In the genomic region with DNA sequence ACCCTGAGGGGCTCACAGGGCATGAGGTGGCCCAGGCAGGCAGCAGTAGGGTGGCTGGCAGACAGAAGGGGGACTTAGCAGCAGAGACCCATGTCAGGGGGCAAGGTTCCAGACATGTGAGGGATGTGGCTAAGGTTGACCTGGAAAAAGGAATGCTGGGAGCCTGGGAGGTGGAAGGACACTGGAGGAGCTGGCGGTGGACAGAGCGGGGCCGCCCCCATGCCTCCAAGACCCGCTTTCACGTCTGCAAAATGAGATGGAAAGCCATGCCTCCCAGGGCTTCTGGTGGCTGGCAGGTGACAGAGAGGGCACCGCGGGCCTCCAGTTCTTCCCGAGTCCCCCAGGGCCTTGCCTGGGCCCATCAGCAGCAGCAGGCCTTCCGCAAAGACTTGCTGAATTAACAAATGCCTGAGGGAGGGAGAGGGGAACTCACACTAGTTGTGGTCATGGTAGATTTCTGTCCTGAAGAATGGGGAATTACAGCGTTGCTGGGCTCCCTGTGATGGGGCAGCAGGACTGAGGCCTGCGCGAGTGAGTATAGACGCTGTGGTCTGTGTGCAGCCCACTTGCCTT, we compare ENCODE assay signal across 24 cellular contexts. TPM values are rescaled to one million over a fixed set of nuclear protein-coding genes. Genes with fewer than 3 reads are reported as not detected.
DNase-seq lines count a peak whose midpoint lies in the region; TF ChIP-seq lines count a peak whose summit lies in the region.
"Had no signal": no experiment of that assay in that cellular context is flagged by ENCODE, and none has a peak within 500 bp of the region (broad histone marks: within the 10 kb centered on the region; RNA-seq: fewer than 3 reads in every experiment).

No MANE protein-coding gene starts in this region.

- H3K4me1 Mint-ChIP-seq in nephron progenitor cell = peaks cover 10% of the 10 kb centered on the region
- H3K4me1 Mint-ChIP-seq in CD8-positive, alpha-beta memory T cell = peaks cover 27 to 31% (median 28%) of the 10 kb centered on the region in 3 donors

- no peaks in the 10 kb centered on the region for H3K36me3 ChIP-seq in BLaER1
- no peaks in the 10 kb centered on the region for H3K36me3 ChIP-seq in CD8-positive, alpha-beta memory T cell (ENCODE audit: insufficient read depth, low read length)

- no peak overlapping the region for H3K4me3 Mint-ChIP-seq in nephron progenitor cell
- no peak overlapping the region for H3K4me3 Mint-ChIP-seq in CD8-positive, alpha-beta memory T cell
- H3K4me3 Mint-ChIP-seq: CD8-positive, alpha-beta T cell had no signal

- no peaks in the 10 kb centered on the region for H3K36me3 Mint-ChIP-seq in nephron progenitor cell (ENCODE audit: low read depth)
- H3K36me3 Mint-ChIP-seq in CD8-positive, alpha-beta memory T cell = no peaks in the 10 kb centered on the region
- H3K36me3 Mint-ChIP-seq: CD8-positive, alpha-beta T cell had no signal

- peaks cover 16% of the 10 kb centered on the region for H3K4me1 ChIP-seq in BLaER1
- H3K4me1 ChIP-seq in CD8-positive, alpha-beta memory T cell (ENCODE audit: insufficient read depth, low read length) = peaks cover 14% of the 10 kb centered on the region

- peaks cover 16% of the 10 kb centered on the region for H3K27me3 Mint-ChIP-seq in nephron progenitor cell (ENCODE audit: low read depth, poor library complexity)
- no peaks in the 10 kb centered on the region for H3K27me3 Mint-ChIP-seq in CD8-positive, alpha-beta memory T cell

- no peak overlapping the region for H3K9ac ChIP-seq in BLaER1

- H3K9me3 ChIP-seq in BLaER1 = no peaks in the 10 kb centered on the region
- H3K9me3 ChIP-seq in CD8-positive, alpha-beta memory T cell (ENCODE audit: low read length) = no peaks in the 10 kb centered on the region

- POLR2A ChIA-PET in CD8-positive, alpha-beta memory T cell (lab: Charles Lee) = interaction anchor here (0.5 kb wide), 1 partner anchor 1766 kb away, joined by 3 read pairs; no protein-coding TSS in a partner anchor

- H3K27ac ChIP-seq in BLaER1 (peak overlapping the region; percentile 6; the same call in 1 of the 2 replicates), cingulate gyrus (ENCODE audit: low read depth, low read length) (peak overlapping the region; percentile 63), temporal lobe (ENCODE audit: low read depth, low read length) (peak overlapping the region; percentile 69)
- H3K27ac ChIP-seq in CD8-positive, alpha-beta memory T cell (ENCODE audit: low read depth, low read length) = no peak overlapping the region
- H3K27ac ChIP-seq: RWPE1 had no signal

- CTCF ChIA-PET in CD8-positive, alpha-beta memory T cell (lab: Charles Lee) = no interaction called here

- H3K27ac Mint-ChIP-seq in nephron progenitor cell = peak overlapping the region; percentile 16
- peak overlapping the region in 3 of 8 donors; percentile 17 to 50 (median 46) for H3K27ac Mint-ChIP-seq in CD8-positive, alpha-beta memory T cell
- H3K27ac Mint-ChIP-seq: CD8-positive, alpha-beta T cell had no signal

- H3K9me3 Mint-ChIP-seq in nephron progenitor cell = no peaks in the 10 kb centered on the region
- H3K9me3 Mint-ChIP-seq in CD8-positive, alpha-beta memory T cell = no peaks in the 10 kb centered on the region
- H3K9me3 Mint-ChIP-seq: CD8-positive, alpha-beta T cell had no signal

- no peaks in the 10 kb centered on the region for H3K27me3 ChIP-seq in BLaER1
- H3K27me3 ChIP-seq in CD8-positive, alpha-beta memory T cell (ENCODE audit: insufficient read depth, low read length, poor library complexity, severe bottlenecking) = no peaks in the 10 kb centered on the region

- H3K4me3 ChIP-seq in BLaER1 = no peak overlapping the region
- H3K4me3 ChIP-seq in CD8-positive, alpha-beta memory T cell (ENCODE audit: low read length) = no peak overlapping the region

- no peak for TF ChIP-seq CTCF in nephron progenitor cell (IDR thresholded peaks at IDR 0.05)

- no peaks in the 10 kb centered on the region for H4K20me1 ChIP-seq in BLaER1

- no peak for DNase-seq in nephron progenitor cell
- DNase-seq in cerebellar cortex (ENCODE audit: low spot score) = no peak
- DNase-seq in CD8-positive, alpha-beta memory T cell = no peak
- DNase-seq in NOMO-1 treated with dmso at 0.1 percent for 144 hours (lab: John Stamatoyannopoulos, UW; ENCODE audit: unreplicated experiment) = no peak
- DNase-seq: 8988T; C1 segment of cervical spinal cord; Calu3; CD8-positive, alpha-beta T cell; GDM1; KBM-7; MM.1S; NCI-H1048; NCI-H1436 treated with DMSO at 0.1 percent for 48 hours; NCI-H1930; NCI-H2227 treated with DMSO at 0.1 percent for 48 hours; NCI-H510A treated with DMSO at 0.1 percent for 48 hours; NCI-H748 treated with DMSO at 0.1 percent for 48 hours; SIG-M5 had no signal

- no peak overlapping the region for H3K4me2 ChIP-seq in BLaER1

RNA-seq across cellular contexts. Expression of gene SOX10, which starts 23.1 kb away (rescaled TPM):
- total RNA-seq in temporal lobe = 5.2 TPM
- total RNA-seq in CD8-positive, alpha-beta memory T cell = not detected
- polyA plus RNA-seq in CD8-positive, alpha-beta memory T cell = not detected
- total RNA-seq: Calu3; CD8-positive, alpha-beta T cell; Daoy; H4 had no signal

RNA-seq across cellular contexts. Expression of gene PICK1, which starts 49.8 kb away (rescaled TPM):
- 21.6 TPM for total RNA-seq in temporal lobe
- 10 to 100 TPM; 21.0 to 22.5 TPM for total RNA-seq in CD8-positive, alpha-beta memory T cell
- polyA plus RNA-seq in CD8-positive, alpha-beta memory T cell = 9.4 TPM

RNA-seq across cellular contexts. Expression of gene POLR2F, which starts 53.9 kb away (rescaled TPM):
- 53.4 TPM for total RNA-seq in temporal lobe
- total RNA-seq in CD8-positive, alpha-beta memory T cell = 100 to 1,000 TPM; 140 to 148 TPM
- 167 TPM for polyA plus RNA-seq in CD8-positive, alpha-beta memory T cell

RNA-seq across cellular contexts. Expression of gene C22orf23, which starts 54.0 kb away (rescaled TPM):
- 0.25 TPM for total RNA-seq in temporal lobe
- under 1 TPM; 0.29 to 0.37 TPM for total RNA-seq in CD8-positive, alpha-beta memory T cell
- polyA plus RNA-seq in CD8-positive, alpha-beta memory T cell = not detected
